1 cellular context compared by ENCODE assay signal in genomic region chr5:72166070-72166979, GRCh38.
TF ChIP-seq lines count a peak whose summit lies in the region.

No MANE protein-coding gene starts in this region.

TF ChIP-seq in HEK293, 187 proteins besides CTCF, POLR2A, EP300 and RAD21 (continued from another document):
- TF ChIP-seq ZNF266 (tag by site-specific recombination; IDR thresholded peaks at IDR 0.05; ENCODE audit: low read depth) (no peak), ZBTB17 (tag by site-specific recombination; IDR thresholded peaks at IDR 0.05) (peak; percentile 74), ZFHX2 (tag by site-specific recombination; conservative IDR thresholded peaks at IDR 0.05) (peak; percentile 18; the same call in 1 of the 2 replicates), ZNF302 (tag by site-specific recombination; IDR thresholded peaks at IDR 0.05; ENCODE audit: low read depth) (no peak)
- TF ChIP-seq, protein P1, sequence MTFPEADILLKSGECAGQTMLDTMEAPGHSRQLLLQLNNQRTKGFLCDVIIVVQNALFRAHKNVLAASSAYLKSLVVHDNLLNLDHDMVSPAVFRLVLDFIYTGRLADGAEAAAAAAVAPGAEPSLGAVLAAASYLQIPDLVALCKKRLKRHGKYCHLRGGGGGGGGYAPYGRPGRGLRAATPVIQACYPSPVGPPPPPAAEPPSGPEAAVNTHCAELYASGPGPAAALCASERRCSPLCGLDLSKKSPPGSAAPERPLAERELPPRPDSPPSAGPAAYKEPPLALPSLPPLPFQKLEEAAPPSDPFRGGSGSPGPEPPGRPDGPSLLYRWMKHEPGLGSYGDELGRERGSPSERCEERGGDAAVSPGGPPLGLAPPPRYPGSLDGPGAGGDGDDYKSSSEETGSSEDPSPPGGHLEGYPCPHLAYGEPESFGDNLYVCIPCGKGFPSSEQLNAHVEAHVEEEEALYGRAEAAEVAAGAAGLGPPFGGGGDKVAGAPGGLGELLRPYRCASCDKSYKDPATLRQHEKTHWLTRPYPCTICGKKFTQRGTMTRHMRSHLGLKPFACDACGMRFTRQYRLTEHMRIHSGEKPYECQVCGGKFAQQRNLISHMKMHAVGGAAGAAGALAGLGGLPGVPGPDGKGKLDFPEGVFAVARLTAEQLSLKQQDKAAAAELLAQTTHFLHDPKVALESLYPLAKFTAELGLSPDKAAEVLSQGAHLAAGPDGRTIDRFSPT (tag by site-specific recombination; IDR thresholded peaks at IDR 0.05) = peak; percentile 30; the same call in 1 of the 2 replicates
